In genomic region chr2:81853331-81853730, GRCh38 we compare ENCODE assay signal across 22 cellular contexts.
"Had no signal": no experiment of that assay in that cellular context is flagged by ENCODE, and none has a peak within 500 bp of the region (broad histone marks: within the 10 kb centered on the region; RNA-seq: fewer than 3 reads in every experiment).

No MANE protein-coding gene starts in this region.

- ATAC-seq: activated CD8-positive, alpha-beta T cell treated with anti-CD3 and anti-CD28 coated beads for 36 hours; esophagus mucosa; naive thymus-derived CD8-positive, alpha-beta T cell; right cardiac atrium; stimulated activated naive CD8-positive, alpha-beta T cell treated with anti-CD3 and anti-CD28 coated beads, Interleukin-15, amount 100 ng/mL, for 72 hours had no signal

- H3K36me3 ChIP-seq: prostate gland, suprapubic skin, transverse colon, vagina had no signal

- DNase-seq: activated CD4-positive, alpha-beta T cell treated with anti-CD3 and anti-CD28 coated beads, Interleukin-2, amount 10 ng/mL, durations not matched to agents 24 days and 14 days; activated CD4-positive, CD25-positive, alpha-beta regulatory T cell; activated CD8-positive, alpha-beta T cell treated with anti-CD3 and anti-CD28 coated beads for 36 hours; activated naive CD4-positive, alpha-beta T cell treated with Interleukin-2 at 50 U/mL for 16 hours; activated naive CD8-positive, alpha-beta T cell treated with anti-CD3 and anti-CD28 coated beads, Interleukin-2, amount 10 ng/mL, durations not matched to agents 7 days and 5 days; activated T-cell treated with anti-CD3 and anti-CD28 coated beads, Interleukin-2, amount 50 U/mL, for 24 hours; immature natural killer cell; kidney glomerular epithelial cell; naive thymus-derived CD8-positive, alpha-beta T cell; right cardiac atrium; stimulated activated CD4-positive, alpha-beta T cell treated with anti-CD3 and anti-CD28 coated beads, Interleukin-15, amount 100 ng/mL, for 24 hours; stimulated activated CD4-positive, alpha-beta T cell treated with anti-CD3 and anti-CD28 coated beads, Interleukin-2, amount 100 ng/mL, for 48 hours; stimulated activated naive CD8-positive, alpha-beta T cell treated with anti-CD3 and anti-CD28 coated beads, Interleukin-15, amount 100 ng/mL, for 72 hours; T-helper 9 cell; transverse colon had no signal

- H3K9me3 ChIP-seq: prostate gland, suprapubic skin, transverse colon, vagina had no signal

- FAIRE-seq: endometrium had no signal

- H3K27ac ChIP-seq: coronary artery, prostate gland, skin epidermis, suprapubic skin, transverse colon, vagina had no signal

- H3K4me1 ChIP-seq: prostate gland, suprapubic skin, transverse colon, vagina had no signal

- H3K27me3 ChIP-seq: suprapubic skin, transverse colon, vagina had no signal

- H3K4me3 ChIP-seq: coronary artery, prostate gland, skin epidermis, suprapubic skin, transverse colon, vagina had no signal
